In genomic region chr4:14254252-14254651, GRCh38 we compare ENCODE assay signal across 1 cellular context.
TF ChIP-seq lines count a peak whose summit lies in the region.

No MANE protein-coding gene starts in this region.

TF ChIP-seq in K562, 482 proteins besides CTCF, POLR2A, EP300 and RAD21 (continued from another document):
- TF ChIP-seq ZBTB5 (IDR thresholded peaks at IDR 0.05) (no peak), RCOR1 (IDR thresholded peaks at IDR 0.05; ENCODE audit: borderline replicate concordance in 1 of 2, low read depth in 2 of 2, low read length in 2 of 2) (no peak), ZNF197 (CRISPR knock-in tag; IDR thresholded peaks at IDR 0.05; ENCODE audit: low read depth) (no peak), SPI1 (IDR thresholded peaks at IDR 0.05; ENCODE audit: borderline replicate concordance, low read depth, low read length) (no peak), KLF6 (CRISPR knock-in tag; IDR thresholded peaks at IDR 0.05; ENCODE audit: borderline replicate concordance) (no peak), SREBF2 (CRISPR knock-in tag; IDR thresholded peaks at IDR 0.05) (no peak), KHSRP (IDR thresholded peaks at IDR 0.05) (no peak), SMAD2 (IDR thresholded peaks at IDR 0.05; ENCODE audit: low read depth, low read length) (no peak)
- TF ChIP-seq, protein P1, sequence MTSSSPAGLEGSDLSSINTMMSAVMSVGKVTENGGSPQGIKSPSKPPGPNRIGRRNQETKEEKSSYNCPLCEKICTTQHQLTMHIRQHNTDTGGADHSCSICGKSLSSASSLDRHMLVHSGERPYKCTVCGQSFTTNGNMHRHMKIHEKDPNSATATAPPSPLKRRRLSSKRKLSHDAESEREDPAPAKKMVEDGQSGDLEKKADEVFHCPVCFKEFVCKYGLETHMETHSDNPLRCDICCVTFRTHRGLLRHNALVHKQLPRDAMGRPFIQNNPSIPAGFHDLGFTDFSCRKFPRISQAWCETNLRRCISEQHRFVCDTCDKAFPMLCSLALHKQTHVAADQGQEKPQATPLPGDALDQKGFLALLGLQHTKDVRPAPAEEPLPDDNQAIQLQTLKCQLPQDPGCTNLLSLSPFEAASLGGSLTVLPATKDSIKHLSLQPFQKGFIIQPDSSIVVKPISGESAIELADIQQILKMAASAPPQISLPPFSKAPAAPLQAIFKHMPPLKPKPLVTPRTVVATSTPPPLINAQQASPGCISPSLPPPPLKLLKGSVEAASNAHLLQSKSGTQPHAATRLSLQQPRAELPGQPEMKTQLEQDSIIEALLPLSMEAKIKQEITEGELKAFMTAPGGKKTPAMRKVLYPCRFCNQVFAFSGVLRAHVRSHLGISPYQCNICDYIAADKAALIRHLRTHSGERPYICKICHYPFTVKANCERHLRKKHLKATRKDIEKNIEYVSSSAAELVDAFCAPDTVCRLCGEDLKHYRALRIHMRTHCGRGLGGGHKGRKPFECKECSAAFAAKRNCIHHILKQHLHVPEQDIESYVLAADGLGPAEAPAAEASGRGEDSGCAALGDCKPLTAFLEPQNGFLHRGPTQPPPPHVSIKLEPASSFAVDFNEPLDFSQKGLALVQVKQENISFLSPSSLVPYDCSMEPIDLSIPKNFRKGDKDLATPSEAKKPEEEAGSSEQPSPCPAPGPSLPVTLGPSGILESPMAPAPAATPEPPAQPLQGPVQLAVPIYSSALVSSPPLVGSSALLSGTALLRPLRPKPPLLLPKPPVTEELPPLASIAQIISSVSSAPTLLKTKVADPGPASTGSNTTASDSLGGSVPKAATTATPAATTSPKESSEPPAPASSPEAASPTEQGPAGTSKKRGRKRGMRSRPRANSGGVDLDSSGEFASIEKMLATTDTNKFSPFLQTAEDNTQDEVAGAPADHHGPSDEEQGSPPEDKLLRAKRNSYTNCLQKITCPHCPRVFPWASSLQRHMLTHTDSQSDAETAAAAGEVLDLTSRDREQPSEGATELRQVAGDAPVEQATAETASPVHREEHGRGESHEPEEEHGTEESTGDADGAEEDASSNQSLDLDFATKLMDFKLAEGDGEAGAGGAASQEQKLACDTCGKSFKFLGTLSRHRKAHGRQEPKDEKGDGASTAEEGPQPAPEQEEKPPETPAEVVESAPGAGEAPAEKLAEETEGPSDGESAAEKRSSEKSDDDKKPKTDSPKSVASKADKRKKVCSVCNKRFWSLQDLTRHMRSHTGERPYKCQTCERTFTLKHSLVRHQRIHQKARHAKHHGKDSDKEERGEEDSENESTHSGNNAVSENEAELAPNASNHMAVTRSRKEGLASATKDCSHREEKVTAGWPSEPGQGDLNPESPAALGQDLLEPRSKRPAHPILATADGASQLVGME (CRISPR knock-in tag; IDR thresholded peaks at IDR 0.05) = no peak
